In genomic region chrX:154360155-154360713, GRCh38 we compare ENCODE assay signal across 17 cellular contexts. TPM values are rescaled to one million over a fixed set of nuclear protein-coding genes. Genes with fewer than 3 reads are reported as not detected.
DNase-seq lines count a peak whose midpoint lies in the region; ATAC-seq and TF ChIP-seq lines count a peak whose summit lies in the region.
"Had no signal": no experiment of that assay in that cellular context is flagged by ENCODE, and none has a peak within 500 bp of the region (broad histone marks: within the 10 kb centered on the region; RNA-seq: fewer than 3 reads in every experiment).

No MANE protein-coding gene starts in this region.

- H3K4me1 ChIP-seq in left ventricle myocardium inferior (peaks cover 29% of the 10 kb centered on the region), gastroesophageal sphincter (peaks cover 0 to 85% (median 0%) of the 10 kb centered on the region in 3 donors), transverse colon (no peaks in the 10 kb centered on the region)
- H3K4me1 ChIP-seq: HAP-1, SJSA1 had no signal

- TF ChIP-seq EP300 in gastroesophageal sphincter (IDR thresholded peaks at IDR 0.05) = no peak
- no peak for TF ChIP-seq EP300 in transverse colon (IDR thresholded peaks at IDR 0.05; ENCODE audit: low read depth)

- H3K36me3 ChIP-seq in left ventricle myocardium inferior (peaks cover 95% of the 10 kb centered on the region), gastroesophageal sphincter (peaks cover 0 to 94% of the 10 kb centered on the region in 2 donors), transverse colon (no peaks in the 10 kb centered on the region)

- no peaks in the 10 kb centered on the region for H3K27me3 Mint-ChIP-seq in T-helper 17 cell

- in situ Hi-C loops in transverse colon (cut with MboI; ENCODE audit: low pct_ligation_motif_present in 1 of 4, low pct_unique_long_range_greater_than_20kb in 1 of 4, low sequenced_read_pairs in 3 of 4) = no loop called here

- TF ChIP-seq CTCF in left ventricle myocardium inferior (IDR thresholded peaks at IDR 0.05; ENCODE audit: borderline replicate concordance) (no peak), gastroesophageal sphincter (IDR thresholded peaks at IDR 0.05) (no peak), transverse colon (IDR thresholded peaks at IDR 0.05) (no peak)

- peak overlapping the region; percentile 46 for H3K27ac ChIP-seq in left ventricle myocardium inferior (replicated peaks)
- H3K27ac ChIP-seq in gastroesophageal sphincter = peak overlapping the region; percentile 55 to 99 (median 86)
- peak overlapping the region in 3 of 4 donors; percentile 58 to 99 (median 70) for H3K27ac ChIP-seq in transverse colon
- H3K27ac ChIP-seq: C4-2B, KMS-11, SJSA1 had no signal

- WGBS in gastroesophageal sphincter (ENCODE audit: low coverage in 1 of 2), 2 donors = 80 to 88% methylated on average over 1 to 10 of the region's 34 CpGs
- 91% methylated on average over 34 of the region's 34 CpGs; no CpG with 5 or more reads in 1 of the 2 donors for WGBS in transverse colon (ENCODE audit: low coverage in 1 of 2), 2 donors

- no peak for ATAC-seq in left cardiac atrium
- ATAC-seq in T-helper 17 cell = no peak
- ATAC-seq in gastroesophageal sphincter = no peak
- ATAC-seq in GM19463 (IDR thresholded peaks at IDR 0.05; ENCODE audit: unreplicated experiment) = no peak

- no peak for TF ChIP-seq POLR2A in gastroesophageal sphincter (IDR thresholded peaks at IDR 0.05)
- TF ChIP-seq POLR2A in transverse colon (IDR thresholded peaks at IDR 0.05) = no peak

- H3K4me1 Mint-ChIP-seq in T-helper 17 cell = peaks cover 16% of the 10 kb centered on the region

- H3K4me3 ChIP-seq in left ventricle myocardium inferior (no peak overlapping the region), gastroesophageal sphincter (no peak overlapping the region), transverse colon (no peak overlapping the region)
- H3K4me3 ChIP-seq: HAP-1, SJSA1 had no signal

- peak overlapping the region; percentile 70 for H3K4me3 Mint-ChIP-seq in T-helper 17 cell

- peak overlapping the region; percentile 75 for H3K27ac Mint-ChIP-seq in T-helper 17 cell

- H3K27me3 ChIP-seq in left ventricle myocardium inferior (ENCODE audit: low read depth) = no peaks in the 10 kb centered on the region
- no peaks in the 10 kb centered on the region for H3K27me3 ChIP-seq in gastroesophageal sphincter
- H3K27me3 ChIP-seq in transverse colon = no peaks in the 10 kb centered on the region
- H3K27me3 ChIP-seq: SJSA1 had no signal

- no peaks in the 10 kb centered on the region for H3K9me3 ChIP-seq in left ventricle myocardium inferior (replicated peaks)
- no peaks in the 10 kb centered on the region for H3K9me3 ChIP-seq in T-helper 17 cell (ENCODE audit: control insufficient read depth, low read length, poor library complexity, severe bottlenecking)
- H3K9me3 ChIP-seq in gastroesophageal sphincter = no peaks in the 10 kb centered on the region
- no peaks in the 10 kb centered on the region for H3K9me3 ChIP-seq in transverse colon
- H3K9me3 ChIP-seq: HAP-1, SJSA1 had no signal

- peaks cover 2% of the 10 kb centered on the region for H3K36me3 Mint-ChIP-seq in T-helper 17 cell (ENCODE audit: low read depth)

- DNase-seq in left ventricle myocardium inferior = no peak
- no peak for DNase-seq in left cardiac atrium
- DNase-seq in T-helper 17 cell = no peak
- no peak for DNase-seq in transverse colon
- DNase-seq in NCI-H524 treated with DMSO at 0.1 percent for 48 hours (lab: John Stamatoyannopoulos, UW) = no peak
- no peak for DNase-seq in cortex of kidney (lab: John Stamatoyannopoulos, UW)
- DNase-seq: DMS79 treated with DMSO at 0.1 percent for 48 hours, NCI-H1092, NCI-H226, NCI-H526 treated with DMSO at 0.1 percent for 48 hours, RPMI8226 had no signal

- intact Hi-C loops in left ventricle myocardium inferior (cut with micrococcal nuclease) = no loop called here
- intact Hi-C loops in left cardiac atrium (cut with DNase I) = no loop called here
- intact Hi-C loops in transverse colon (cut with DNase I; ENCODE audit: low total_unique reads) = no loop called here

RNA-seq across cellular contexts. Expression of gene FLNA, which starts 14.2 kb away (rescaled TPM):
- total RNA-seq in left ventricle myocardium inferior = 225 TPM
- 100 to 1,000 TPM; 406 to 476 TPM for total RNA-seq in left cardiac atrium
- total RNA-seq in T-helper 17 cell = 1,000 to 10,000 TPM; 1,780 to 2,536 TPM
- over 10,000 TPM in 1 of 4 donors, 1,000 to 10,000 TPM in 3; 7,815 to 15,318 (median 8,757) TPM for total RNA-seq in gastroesophageal sphincter
- 1,000 to 10,000 TPM in 2 of 4 donors, 100 to 1,000 TPM in 2; 632 to 3,163 (median 1,262) TPM for total RNA-seq in transverse colon

RNA-seq across cellular contexts. Expression of gene EMD, which starts 18.9 kb away (rescaled TPM):
- 55.6 TPM for total RNA-seq in left ventricle myocardium inferior
- 10 to 100 TPM; 54.5 to 70.9 TPM for total RNA-seq in left cardiac atrium
- 100 to 1,000 TPM; 121 to 132 TPM for total RNA-seq in T-helper 17 cell
- 10 to 100 TPM; 41.0 to 58.6 (median 50.6) TPM for total RNA-seq in gastroesophageal sphincter
- 10 to 100 TPM; 27.3 to 89.8 (median 55.5) TPM for total RNA-seq in transverse colon

RNA-seq across cellular contexts. Expression of gene RPL10, which starts 37.9 kb away (rescaled TPM):
- total RNA-seq in left ventricle myocardium inferior = 1,850 TPM
- 1,000 to 10,000 TPM; 2,090 to 2,230 TPM for total RNA-seq in left cardiac atrium
- 1,000 to 10,000 TPM; 4,596 to 4,820 TPM for total RNA-seq in T-helper 17 cell
- total RNA-seq in gastroesophageal sphincter = 1,000 to 10,000 TPM; 3,970 to 7,427 (median 5,392) TPM
- 1,000 to 10,000 TPM; 1,352 to 4,861 (median 3,415) TPM for total RNA-seq in transverse colon

RNA-seq across cellular contexts. Expression of gene DNASE1L1, which starts 48.8 kb away (rescaled TPM):
- total RNA-seq in left ventricle myocardium inferior (56.3 TPM), left cardiac atrium (10 to 100 TPM; 41.9 to 42.8 TPM), T-helper 17 cell (10 to 100 TPM; 20.5 to 22.6 TPM), gastroesophageal sphincter (10 to 100 TPM; 11.1 to 29.3 (median 22.3) TPM), transverse colon (100 to 1,000 TPM in 1 of 4 donors, 10 to 100 TPM in 3; 15.9 to 156 (median 36.9) TPM)

RNA-seq across cellular contexts. Expression of gene TAFAZZIN, which starts 51.1 kb away (rescaled TPM):
- 39.8 TPM for total RNA-seq in left ventricle myocardium inferior
- total RNA-seq in left cardiac atrium = 10 to 100 TPM; 36.6 to 41.2 TPM
- 10 to 100 TPM; 84.1 to 95.7 TPM for total RNA-seq in T-helper 17 cell
- 10 to 100 TPM; 11.7 to 54.5 (median 24.4) TPM for total RNA-seq in gastroesophageal sphincter
- total RNA-seq in transverse colon = 100 to 1,000 TPM in 2 of 4 donors, 10 to 100 TPM in 2; 46.7 to 495 (median 101) TPM
